ENCODE assay signal across 7 cellular contexts in genomic region chr12:110590806-110591326, GRCh38. TPM values are rescaled to one million over a fixed set of nuclear protein-coding genes. Genes with fewer than 3 reads are reported as not detected.
DNase-seq lines count a peak whose midpoint lies in the region; ATAC-seq and TF ChIP-seq lines count a peak whose summit lies in the region.

No MANE protein-coding gene starts in this region.

- H3K27me3 ChIP-seq in skeletal muscle tissue (ENCODE audit: control insufficient read depth in 3 of 3, insufficient read depth in 3 of 3, low read length in 3 of 3) = no peaks in the 10 kb centered on the region
- H3K27me3 ChIP-seq in testis = no peaks in the 10 kb centered on the region

- TF ChIP-seq POLR2A in testis (IDR thresholded peaks at IDR 0.05) = no peak

- CTCF ChIA-PET in T-cell (lab: Charles Lee) = interaction anchor here in 1 of 2 donors (1.2 kb wide), 1 partner anchor 11 kb away, joined by 9 read pairs; no protein-coding TSS in a partner anchor

- TF ChIP-seq CTCF in testis (IDR thresholded peaks at IDR 0.05) = no peak

- DNase-seq in T-cell (peak in 3 of 34 experiments; percentile 6 to 19 (median 15)), foreskin melanocyte (peak; percentile 84), NCI-H1694 (lab: John Stamatoyannopoulos, UW) (no peak), testis (no peak)

- H3K4me3 Mint-ChIP-seq in T-cell = peak overlapping the region; percentile 5 to 56 (median 22)

- no peaks in the 10 kb centered on the region for H3K27me3 Mint-ChIP-seq in T-cell

- H3K36me3 ChIP-seq in skeletal muscle tissue (ENCODE audit: control insufficient read depth in 3 of 3, insufficient read depth in 3 of 3, low read length in 3 of 3) = no peaks in the 10 kb centered on the region
- no peaks in the 10 kb centered on the region for H3K36me3 ChIP-seq in testis (ENCODE audit: low read depth, missing control alignments)

- H3K4me3 ChIP-seq in skeletal muscle tissue (ENCODE audit: low read length in 3 of 3) = no peak overlapping the region
- no peak overlapping the region for H3K4me3 ChIP-seq in testis

- no peaks in the 10 kb centered on the region for H3K36me3 Mint-ChIP-seq in T-cell

- peaks cover 26 to 30% (median 27%) of the 10 kb centered on the region in 3 donors for H3K4me1 ChIP-seq in skeletal muscle tissue (ENCODE audit: control insufficient read depth in 3 of 3, insufficient read depth in 3 of 3, low read length in 3 of 3)
- H3K4me1 ChIP-seq in testis = peaks cover 16% of the 10 kb centered on the region

- H3K4me1 Mint-ChIP-seq in T-cell = peaks cover 25 to 33% (median 26%) of the 10 kb centered on the region in 3 donors

- WGBS in testis, 2 donors = 62 to 74% methylated on average over 3 of the region's 3 CpGs

- peak overlapping the region; percentile 79 for H3K27ac ChIP-seq in skeletal muscle tissue (ENCODE audit: low read depth, low read length)
- peak overlapping the region in 1 of 2 donors; percentile 67 for H3K27ac ChIP-seq in testis

- peak overlapping the region; percentile 2 to 42 (median 28) for H3K9ac ChIP-seq in skeletal muscle tissue (ENCODE audit: low read depth in 1 of 3, low read length in 3 of 3)

- intact Hi-C loops in testis (cut with DNase I; ENCODE audit: low total_unique reads) = loop anchor here (10.0 kb wide), 1 partner anchor 126 kb away; the partner anchor contains the start of genes FAM216A and GPN3

- no peaks in the 10 kb centered on the region for H3K9me3 Mint-ChIP-seq in T-cell

- ATAC-seq in GM18858 (IDR thresholded peaks at IDR 0.05; ENCODE audit: unreplicated experiment) = peak; percentile 71
- ATAC-seq in HG02970 (IDR thresholded peaks at IDR 0.05; ENCODE audit: low FRiP score, unreplicated experiment) = peak; percentile 68
- ATAC-seq in T-cell (replicated peaks in 1 of 4) = peak; percentile 69 to 98 (median 84)

- no peaks in the 10 kb centered on the region for H3K9me3 ChIP-seq in skeletal muscle tissue (ENCODE audit: control insufficient read depth in 3 of 3, low read length in 3 of 3)
- H3K9me3 ChIP-seq in testis = no peaks in the 10 kb centered on the region

- peak overlapping the region; percentile 93 to 97 for H3K27ac Mint-ChIP-seq in T-cell

- POLR2A ChIA-PET in T-cell (lab: Charles Lee) = interaction anchor here (0.6 to 1.0 kb wide), 7 partner anchors 16 to 513 kb away, joined by 3 to 21 read pairs (median 5); partner anchors contain the start of genes ARPC3 (in 1 of the 2) and IFT81 (in 1 of the 2)

RNA-seq across cellular contexts. Expression of gene PPTC7, which starts 7.7 kb away (rescaled TPM):
- total RNA-seq in T-cell = 10 to 100 TPM; 36.0 to 38.1 (median 36.6) TPM
- total RNA-seq in skeletal muscle tissue = 6.3 TPM
- 10 to 100 TPM; 29.0 to 30.8 TPM for total RNA-seq in testis
- 23.7 TPM for polyA plus RNA-seq in testis (ENCODE audit: insufficient read depth, low read depth, low replicate concordance)

RNA-seq across cellular contexts. Expression of gene TCTN1, which starts 23.1 kb away (rescaled TPM):
- total RNA-seq in T-cell (10 to 100 TPM in 3 of 5 donors, 1 to 10 TPM in 2; 8.8 to 14.1 (median 11.5) TPM), skeletal muscle tissue (14.1 TPM), testis (100 to 1,000 TPM in 1 of 2 donors, 10 to 100 TPM in 1; 75.3 to 109 TPM)
- polyA plus RNA-seq in testis (ENCODE audit: insufficient read depth, low read depth, low replicate concordance) = 106 TPM
